Comparison of ENCODE assay signal across 8 cellular contexts in genomic region chr11:116928102-116928777, GRCh38.
DNase-seq lines count a peak whose midpoint lies in the region; ATAC-seq, FAIRE-seq and TF ChIP-seq lines count a peak whose summit lies in the region.

No MANE protein-coding gene starts in this region.

- H3K4me1 ChIP-seq in OCI-LY7 (ENCODE audit: insufficient read depth, low read length, poor library complexity, severe bottlenecking): peaks cover 97% of the 10 kb centered on the region
- H3K4me1 ChIP-seq in small intestine (ENCODE audit: control insufficient read depth in 2 of 2, insufficient read depth in 1 of 2, low read depth in 1 of 2, low read length in 1 of 2): peaks cover 2 to 22% of the 10 kb centered on the region in 2 donors

- no peak for TF ChIP-seq CTCF in OCI-LY7 (conservative IDR thresholded peaks at IDR 0.05; ENCODE audit: low read length)

- 78 to 100% (median 90%) methylated on average over 1 of the region's 1 CpG for WGBS in small intestine, 3 donors

- POLR2A ChIA-PET in activated CD4-positive, alpha-beta T cell treated with anti-CD3 and anti-CD28 coated beads for 36 hours (lab: Charles Lee): no interaction called here
- POLR2A ChIA-PET in OCI-LY7 (lab: Charles Lee): interaction anchor here (1.0 to 4.5 kb wide), 8 partner anchors 9 to 170 kb away, joined by 3 to 90 read pairs (median 20); partner anchors contain the start of gene SIK3

- H3K36me3 Mint-ChIP-seq in activated CD4-positive, alpha-beta T cell treated with anti-CD3 and anti-CD28 coated beads for 36 hours (ENCODE audit: low read depth): peaks cover 19% of the 10 kb centered on the region

- H3K27me3 ChIP-seq in small intestine (ENCODE audit: control insufficient read depth in 2 of 2, insufficient read depth in 2 of 2, low read length in 2 of 2): no peaks in the 10 kb centered on the region

- no peaks in the 10 kb centered on the region for H3K9me3 Mint-ChIP-seq in activated CD4-positive, alpha-beta T cell treated with anti-CD3 and anti-CD28 coated beads for 36 hours (ENCODE audit: low read depth)

- H3K36me3 ChIP-seq in OCI-LY7 (ENCODE audit: insufficient read depth, low read length) (peaks cover 28% of the 10 kb centered on the region), small intestine (ENCODE audit: control insufficient read depth in 2 of 2, insufficient read depth in 2 of 2, low read length in 2 of 2) (peaks cover 0 to 3% of the 10 kb centered on the region in 2 donors)

- H4K20me1 ChIP-seq in OCI-LY7 (ENCODE audit: insufficient read depth, low read length): no peaks in the 10 kb centered on the region

- peak; percentile 19 for ATAC-seq in activated CD4-positive, alpha-beta T cell treated with anti-CD3 and anti-CD28 coated beads for 36 hours
- peak; percentile 69 for ATAC-seq in HG02885 (IDR thresholded peaks at IDR 0.05; ENCODE audit: poor library complexity, unreplicated experiment)

- peak overlapping the region; percentile 92 for H3K4me2 ChIP-seq in OCI-LY7 (ENCODE audit: low read length)

- peak; percentile 16 for DNase-seq in activated CD4-positive, alpha-beta T cell treated with anti-CD3 and anti-CD28 coated beads for 36 hours
- no peak for DNase-seq in activated CD4-positive, alpha-beta T cell treated with anti-CD3 and anti-CD28 coated beads, Interleukin-2, amount 50 U/mL, for 1 hour
- DNase-seq in OCI-LY7 (ENCODE audit: low spot score): peak; percentile 90
- DNase-seq in small intestine: peak; percentile 36
- no peak for DNase-seq in NCI-H1436 (lab: John Stamatoyannopoulos, UW)
- DNase-seq in NCI-H446 treated with DMSO at 0.1 percent for 48 hours (lab: John Stamatoyannopoulos, UW): no peak
- no peak for DNase-seq in NCI-H774 (lab: John Stamatoyannopoulos, UW)

- intact Hi-C loops in activated CD4-positive, alpha-beta T cell treated with anti-CD3 and anti-CD28 coated beads for 36 hours (cut with DNase I, micrococcal nuclease): loop anchor here in 1 of 2 experiments (1.0 to 5.0 kb wide), 3 partner anchors 83 to 169 kb away; no protein-coding TSS in a partner anchor
- intact Hi-C loops in OCI-LY7 (cut with micrococcal nuclease; ENCODE audit: unreplicated experiment): loop anchor here (1.0 to 5.0 kb wide), 2 partner anchors 27 to 46 kb away; no protein-coding TSS in a partner anchor

- peak overlapping the region; percentile 62 for H3K27ac Mint-ChIP-seq in activated CD4-positive, alpha-beta T cell treated with anti-CD3 and anti-CD28 coated beads for 36 hours

- H3K27me3 Mint-ChIP-seq in activated CD4-positive, alpha-beta T cell treated with anti-CD3 and anti-CD28 coated beads for 36 hours: no peaks in the 10 kb centered on the region

- peaks cover 57% of the 10 kb centered on the region; the same call in 1 of the 2 replicates for H3K79me2 ChIP-seq in OCI-LY7 (ENCODE audit: insufficient read depth, low read depth, low read length)

- H3K9me2 ChIP-seq in OCI-LY7 (ENCODE audit: insufficient read depth, low read length): no peaks in the 10 kb centered on the region

- H3K9me3 ChIP-seq in OCI-LY7 (ENCODE audit: low read length): no peaks in the 10 kb centered on the region; the same call in 1 of the 2 replicates
- no peaks in the 10 kb centered on the region for H3K9me3 ChIP-seq in small intestine (ENCODE audit: control insufficient read depth, low read depth)

- H3K4me1 Mint-ChIP-seq in activated CD4-positive, alpha-beta T cell treated with anti-CD3 and anti-CD28 coated beads for 36 hours: peaks cover 80% of the 10 kb centered on the region

- peak overlapping the region; percentile 60 for H3K4me3 ChIP-seq in OCI-LY7 (ENCODE audit: low read depth, low read length, poor library complexity, severe bottlenecking)
- no peak overlapping the region for H3K4me3 ChIP-seq in small intestine (ENCODE audit: low read depth in 1 of 2, low read length in 2 of 2)

- no peak overlapping the region; the same call in 1 of the 2 replicates for H2AFZ ChIP-seq in OCI-LY7 (ENCODE audit: low read length)

- H3K27ac ChIP-seq in OCI-LY7 (ENCODE audit: low read depth, low read length, poor library complexity, severe bottlenecking) (peak overlapping the region; percentile 97), small intestine (ENCODE audit: low read depth in 1 of 2, low read length in 1 of 2) (peak overlapping the region in 1 of 2 donors; percentile 61)

- no TSS peak for BruUV-seq in OCI-LY7 (replicated peaks; lab: Mats Ljungman, UMichigan)

- H3K4me3 Mint-ChIP-seq in activated CD4-positive, alpha-beta T cell treated with anti-CD3 and anti-CD28 coated beads for 36 hours: no peak overlapping the region

- CTCF ChIA-PET in activated CD4-positive, alpha-beta T cell treated with anti-CD3 and anti-CD28 coated beads for 36 hours (lab: Charles Lee): interaction anchor here (0.6 to 1.7 kb wide), 3 partner anchors 98 to 498 kb away, joined by 4 to 10 read pairs (median 4); no protein-coding TSS in a partner anchor
- CTCF ChIA-PET in OCI-LY7 (lab: Charles Lee; ENCODE audit: unreplicated experiment): interaction anchor here (0.9 kb wide), 1 partner anchor 166 kb away, joined by 3 read pairs; no protein-coding TSS in a partner anchor

- FAIRE-seq in small intestine (lab: Jason Lieb, UNC): no peak

Comparison
In these comparisons a context has a peak if more than half of its experiments do, and no peak if none do; other contexts are left out.
1. DNase-seq: peak in activated CD4-positive, alpha-beta T cell treated with anti-CD3 and anti-CD28 coated beads for 36 hours (single experiment), OCI-LY7 (single experiment) and small intestine (single experiment); none in activated CD4-positive, alpha-beta T cell treated with anti-CD3 and anti-CD28 coated beads, Interleukin-2, amount 50 U/mL, for 1 hour (single experiment), NCI-H1436 (single experiment), NCI-H446 treated with DMSO at 0.1 percent for 48 hours (single experiment) and NCI-H774 (single experiment).